Comparison of ENCODE assay signal across 1 cellular context in the genomic region with DNA sequence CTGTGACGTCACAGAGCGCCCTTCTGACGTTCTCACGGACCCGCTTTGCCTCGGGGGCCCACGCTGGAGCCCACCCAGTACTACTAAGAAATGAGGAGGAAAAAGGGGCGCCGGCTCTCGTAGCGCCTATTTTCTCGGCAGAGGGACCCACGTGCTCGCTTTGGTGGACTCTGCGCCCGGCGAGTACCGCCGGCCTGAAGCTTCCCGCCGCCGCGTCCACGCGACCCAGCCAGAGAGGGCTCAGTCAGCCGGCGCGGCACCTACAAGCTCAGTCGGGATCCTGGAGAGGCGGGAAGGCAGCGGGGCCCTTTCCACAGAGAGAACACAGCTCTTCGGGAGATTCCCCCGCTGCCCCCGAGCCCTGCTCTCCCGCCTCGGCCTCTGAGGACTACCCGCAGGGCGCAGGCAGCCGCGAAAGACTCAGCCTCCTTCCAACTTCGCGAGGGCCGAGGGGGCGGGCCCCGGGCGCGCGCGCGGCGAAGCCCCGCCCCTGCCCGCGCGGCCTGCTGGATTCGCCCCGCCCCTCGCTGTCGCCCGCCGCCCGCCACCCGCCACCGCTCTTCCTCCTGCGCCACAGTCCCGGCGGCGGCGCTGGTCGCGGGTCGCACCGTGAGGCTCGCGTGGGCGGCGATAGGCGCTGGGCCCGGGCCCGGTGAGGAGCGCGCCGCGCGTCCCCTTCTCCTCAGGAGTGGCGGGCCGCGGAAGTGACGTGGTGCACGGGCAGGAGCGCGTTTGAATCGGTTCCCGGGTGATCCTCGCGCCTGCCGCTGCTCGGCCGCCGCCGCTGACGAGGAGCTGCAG.
A peak's percentile ranks its signal among the peaks of the same experiment; 100 is the strongest.
TF ChIP-seq lines count a peak whose summit lies in the region.

Gene SMCHD1 (plus strand): TSS at position 574 of the 801 bp plus-strand sequence. CDS start 350 bp downstream, outside the sequence.

TF ChIP-seq in K562, 482 proteins besides CTCF, POLR2A, EP300 and RAD21 (continued from another document and continues in another):
- TF ChIP-seq ZNF639 (CRISPR knock-in tag; conservative IDR thresholded peaks at IDR 0.05 in 1 of 2, IDR thresholded peaks at IDR 0.05 in 1 of 2) (peak in 1 of 2 experiments; percentile 100; a peak in 2 of 4 replicates), ZNF589 (CRISPR knock-in tag; IDR thresholded peaks at IDR 0.05; ENCODE audit: low read depth) (0 out of 2 replicates have a peak, but pooled peaks have one; percentile 10), ZNF134 (CRISPR knock-in tag; conservative IDR thresholded peaks at IDR 0.05) (no peak), ZHX1 (conservative IDR thresholded peaks at IDR 0.05; ENCODE audit: low read length) (no peak), GTF2A2 (tag; IDR thresholded peaks at IDR 0.05) (no peak), MTA2 (IDR thresholded peaks at IDR 0.05; ENCODE audit: low read depth) (no peak), MED1 (CRISPR knock-in tag; IDR thresholded peaks at IDR 0.05; ENCODE audit: borderline replicate concordance) (no peak), RBM22 (IDR thresholded peaks at IDR 0.05; ENCODE audit: low read depth, low read length, poor library complexity, severe bottlenecking) (peak; percentile 34), C11orf30 (IDR thresholded peaks at IDR 0.05; ENCODE audit: low read depth) (no peak), CREM (IDR thresholded peaks at IDR 0.05; ENCODE audit: low read depth) (peak; percentile 98), ELF1 (tag; IDR thresholded peaks at IDR 0.05) (no peak), ZNF140 (CRISPR knock-in tag; IDR thresholded peaks at IDR 0.05) (no peak), ZNF324 (CRISPR knock-in tag; IDR thresholded peaks at IDR 0.05) (no peak), TOE1 (IDR thresholded peaks at IDR 0.05; ENCODE audit: borderline replicate concordance) (peak; percentile 68; the same call in 1 of the 2 replicates), TOE1 (CRISPR knock-in tag; IDR thresholded peaks at IDR 0.05; ENCODE audit: borderline replicate concordance, low read depth) (0 out of 2 replicates have a peak, but pooled peaks have one; percentile 83), MEF2D (tag; conservative IDR thresholded peaks at IDR 0.05; ENCODE audit: low read depth) (no peak), HEY1 (CRISPR knock-in tag; IDR thresholded peaks at IDR 0.05; ENCODE audit: borderline replicate concordance) (no peak), MCM3 (IDR thresholded peaks at IDR 0.05) (no peak), TARDBP (IDR thresholded peaks at IDR 0.05) (peak; percentile 86), ZFPM2 (CRISPR knock-in tag; IDR thresholded peaks at IDR 0.05) (no peak; the same call in 1 of the 2 replicates), KAT8 (IDR thresholded peaks at IDR 0.05; ENCODE audit: low read depth) (no peak), ZNF384 (IDR thresholded peaks at IDR 0.05; ENCODE audit: low read depth, low read length) (peak; percentile 26; the same call in 1 of the 2 replicates), MCM5 (IDR thresholded peaks at IDR 0.05; ENCODE audit: low read depth) (no peak), MXI1 (IDR thresholded peaks at IDR 0.05; ENCODE audit: low read depth, low read length) (no peak), KDM2B (CRISPR knock-in tag; IDR thresholded peaks at IDR 0.05) (peak; percentile 91), ZNF512 (tag; IDR thresholded peaks at IDR 0.05) (no peak), TBL1XR1 (IDR thresholded peaks at IDR 0.05; ENCODE audit: low read length in 2 of 2) (no peak; a peak in 2 of 4 replicates), ZMIZ1 (IDR thresholded peaks at IDR 0.05; ENCODE audit: low read depth in 2 of 2, low read length in 2 of 2) (peak in 1 of 2 experiments; percentile 18; a peak in 1 of 4 replicates), ZNF146 (CRISPR knock-in tag; IDR thresholded peaks at IDR 0.05; ENCODE audit: unreplicated experiment) (peak; percentile 8), CBFA2T3 (IDR thresholded peaks at IDR 0.05) (no peak), HDGF (IDR thresholded peaks at IDR 0.05) (no peak), EWSR1 (IDR thresholded peaks at IDR 0.05; ENCODE audit: borderline replicate concordance, low read depth, partially characterized antibody) (no peak), TAF9B (IDR thresholded peaks at IDR 0.05; ENCODE audit: partially characterized antibody) (peak; percentile 86), SRF (CRISPR knock-in tag; IDR thresholded peaks at IDR 0.05) (0 out of 4 replicates have a peak, but pooled peaks of 1 of the 2 experiments have one; percentile 31), MTA3 (IDR thresholded peaks at IDR 0.05; ENCODE audit: borderline replicate concordance) (peak; percentile 89), PTTG1 (tag; IDR thresholded peaks at IDR 0.05; ENCODE audit: low read depth) (no peak), BRF2 (IDR thresholded peaks at IDR 0.05; ENCODE audit: borderline replicate concordance, insufficient read depth, insufficient read length) (no peak), KHSRP (IDR thresholded peaks at IDR 0.05) (no peak; the same call in 1 of the 2 replicates)
- TF ChIP-seq, protein P1, sequence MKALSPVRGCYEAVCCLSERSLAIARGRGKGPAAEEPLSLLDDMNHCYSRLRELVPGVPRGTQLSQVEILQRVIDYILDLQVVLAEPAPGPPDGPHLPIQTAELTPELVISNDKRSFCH (CRISPR knock-in tag; IDR thresholded peaks at IDR 0.05), result no peak
- TF ChIP-seq, protein P1 (tag; IDR thresholded peaks at IDR 0.05), result peak; percentile 83
- TF ChIP-seq, protein P2, sequence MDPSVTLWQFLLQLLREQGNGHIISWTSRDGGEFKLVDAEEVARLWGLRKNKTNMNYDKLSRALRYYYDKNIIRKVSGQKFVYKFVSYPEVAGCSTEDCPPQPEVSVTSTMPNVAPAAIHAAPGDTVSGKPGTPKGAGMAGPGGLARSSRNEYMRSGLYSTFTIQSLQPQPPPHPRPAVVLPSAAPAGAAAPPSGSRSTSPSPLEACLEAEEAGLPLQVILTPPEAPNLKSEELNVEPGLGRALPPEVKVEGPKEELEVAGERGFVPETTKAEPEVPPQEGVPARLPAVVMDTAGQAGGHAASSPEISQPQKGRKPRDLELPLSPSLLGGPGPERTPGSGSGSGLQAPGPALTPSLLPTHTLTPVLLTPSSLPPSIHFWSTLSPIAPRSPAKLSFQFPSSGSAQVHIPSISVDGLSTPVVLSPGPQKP (CRISPR knock-in tag; IDR thresholded peaks at IDR 0.05), result peak; percentile 13; the same call in 1 of the 2 replicates
- TF ChIP-seq, protein P3, sequence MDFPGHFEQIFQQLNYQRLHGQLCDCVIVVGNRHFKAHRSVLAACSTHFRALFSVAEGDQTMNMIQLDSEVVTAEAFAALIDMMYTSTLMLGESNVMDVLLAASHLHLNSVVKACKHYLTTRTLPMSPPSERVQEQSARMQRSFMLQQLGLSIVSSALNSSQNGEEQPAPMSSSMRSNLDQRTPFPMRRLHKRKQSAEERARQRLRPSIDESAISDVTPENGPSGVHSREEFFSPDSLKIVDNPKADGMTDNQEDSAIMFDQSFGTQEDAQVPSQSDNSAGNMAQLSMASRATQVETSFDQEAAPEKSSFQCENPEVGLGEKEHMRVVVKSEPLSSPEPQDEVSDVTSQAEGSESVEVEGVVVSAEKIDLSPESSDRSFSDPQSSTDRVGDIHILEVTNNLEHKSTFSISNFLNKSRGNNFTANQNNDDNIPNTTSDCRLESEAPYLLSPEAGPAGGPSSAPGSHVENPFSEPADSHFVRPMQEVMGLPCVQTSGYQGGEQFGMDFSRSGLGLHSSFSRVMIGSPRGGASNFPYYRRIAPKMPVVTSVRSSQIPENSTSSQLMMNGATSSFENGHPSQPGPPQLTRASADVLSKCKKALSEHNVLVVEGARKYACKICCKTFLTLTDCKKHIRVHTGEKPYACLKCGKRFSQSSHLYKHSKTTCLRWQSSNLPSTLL (IDR thresholded peaks at IDR 0.05), result no peak
- TF ChIP-seq, protein P4, sequence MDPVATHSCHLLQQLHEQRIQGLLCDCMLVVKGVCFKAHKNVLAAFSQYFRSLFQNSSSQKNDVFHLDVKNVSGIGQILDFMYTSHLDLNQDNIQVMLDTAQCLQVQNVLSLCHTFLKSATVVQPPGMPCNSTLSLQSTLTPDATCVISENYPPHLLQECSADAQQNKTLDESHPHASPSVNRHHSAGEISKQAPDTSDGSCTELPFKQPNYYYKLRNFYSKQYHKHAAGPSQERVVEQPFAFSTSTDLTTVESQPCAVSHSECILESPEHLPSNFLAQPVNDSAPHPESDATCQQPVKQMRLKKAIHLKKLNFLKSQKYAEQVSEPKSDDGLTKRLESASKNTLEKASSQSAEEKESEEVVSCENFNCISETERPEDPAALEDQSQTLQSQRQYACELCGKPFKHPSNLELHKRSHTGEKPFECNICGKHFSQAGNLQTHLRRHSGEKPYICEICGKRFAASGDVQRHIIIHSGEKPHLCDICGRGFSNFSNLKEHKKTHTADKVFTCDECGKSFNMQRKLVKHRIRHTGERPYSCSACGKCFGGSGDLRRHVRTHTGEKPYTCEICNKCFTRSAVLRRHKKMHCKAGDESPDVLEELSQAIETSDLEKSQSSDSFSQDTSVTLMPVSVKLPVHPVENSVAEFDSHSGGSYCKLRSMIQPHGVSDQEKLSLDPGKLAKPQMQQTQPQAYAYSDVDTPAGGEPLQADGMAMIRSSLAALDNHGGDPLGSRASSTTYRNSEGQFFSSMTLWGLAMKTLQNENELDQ (CRISPR knock-in tag; IDR thresholded peaks at IDR 0.05; ENCODE audit: borderline replicate concordance), result 0 out of 2 replicates have a peak, but pooled peaks have one; percentile 65
